ENCODE assay signal across 8 cellular contexts in genomic region chr17:3893003-3893719, GRCh38.
DNase-seq lines count a peak whose midpoint lies in the region; ATAC-seq lines count a peak whose summit lies in the region.

CAMKK1 (minus strand) TSS chr17:3893053; CDS start chr17:3885687, 7,366 bp downstream.

- peak; percentile 69 for ATAC-seq in GM18858 (IDR thresholded peaks at IDR 0.05; ENCODE audit: unreplicated experiment)
- ATAC-seq in HG03066 (IDR thresholded peaks at IDR 0.05; ENCODE audit: low read depth, unreplicated experiment): peak; percentile 78

- in situ Hi-C loops in ACHN (cut with HindIII; ENCODE audit: low pct_ligation_motif_present, low pct_unique_long_range_greater_than_20kb, low sequenced_read_pairs): no loop called here

- peak; percentile 91 for DNase-seq in ACHN
- peak; percentile 54 for DNase-seq in NCI-H2227 treated with DMSO at 0.1 percent for 48 hours (lab: John Stamatoyannopoulos, UW)
- peak; percentile 93 for DNase-seq in activated CD4-positive, CD25-positive, alpha-beta regulatory T cell treated with anti-CD3 and anti-CD28 coated beads, Interleukin-2, amount 50 U/mL, for 72 hours
- DNase-seq in cerebellar cortex (ENCODE audit: low spot score): peak; percentile 87
- peak; percentile 88 for DNase-seq in kidney tubule cell (ENCODE audit: low spot score)
- peak; percentile 68 to 73 for DNase-seq in stimulated activated CD4-positive, alpha-beta T cell treated with anti-CD3 and anti-CD28 coated beads, Interleukin-1b, Interleukin-23, amount 100 ng/mL, for 1 hour (ENCODE audit: low read depth in 2 of 2)

Comparison
In these comparisons a context has a peak if more than half of its experiments do, and no peak if none do; other contexts are left out.
1. Peak in every context shown above with its lines: DNase-seq and ATAC-seq.